In the genomic region with DNA sequence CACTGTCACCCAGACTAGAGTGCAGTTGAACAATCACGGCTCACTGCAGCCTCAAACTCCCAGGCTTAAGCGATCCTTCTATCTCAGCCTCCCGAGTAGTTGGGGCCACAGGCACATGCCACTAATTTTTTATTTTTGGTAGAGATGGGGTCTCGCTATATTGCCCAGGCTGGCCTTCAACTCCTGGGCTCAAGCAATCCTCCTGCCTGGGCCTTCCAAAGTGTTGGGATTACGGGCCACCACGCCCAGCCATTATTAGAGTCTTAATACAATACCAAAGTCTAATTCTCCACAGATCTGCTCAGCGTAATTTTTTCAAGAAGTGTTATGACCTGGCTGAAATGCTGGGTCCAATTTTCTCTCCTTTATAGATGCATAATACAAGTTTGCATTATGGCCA, we compare ENCODE assay signal across 2 cellular contexts.
TF ChIP-seq lines count a peak whose summit lies in the region.

No MANE protein-coding gene starts in this region.

TF ChIP-seq in A549, 52 proteins besides CTCF, POLR2A, EP300 and RAD21:
- TF ChIP-seq NR3C1 (IDR thresholded peaks at IDR 0.05): no peak

TF ChIP-seq in HepG2, 621 proteins besides CTCF, POLR2A, EP300 and RAD21:
- TF ChIP-seq HOMEZ (CRISPR knock-in tag; IDR thresholded peaks at IDR 0.05; ENCODE audit: low read depth): no peak
- peak; percentile 65 for TF ChIP-seq ZNF770 (CRISPR knock-in tag; IDR thresholded peaks at IDR 0.05)
- no peak for TF ChIP-seq ZBTB21 (CRISPR knock-in tag; IDR thresholded peaks at IDR 0.05)
- TF ChIP-seq ZNF678 (CRISPR knock-in tag; IDR thresholded peaks at IDR 0.05): no peak
- no peak for TF ChIP-seq NFKB2 (CRISPR knock-in tag; IDR thresholded peaks at IDR 0.05; ENCODE audit: borderline replicate concordance)
- no peak for TF ChIP-seq SMAD3 (CRISPR knock-in tag; IDR thresholded peaks at IDR 0.05)
- TF ChIP-seq ZNF121 (CRISPR knock-in tag; IDR thresholded peaks at IDR 0.05): peak; percentile 81
- TF ChIP-seq ZZZ3 (CRISPR knock-in tag; IDR thresholded peaks at IDR 0.05; ENCODE audit: borderline replicate concordance): no peak
- no peak for TF ChIP-seq NFYB (CRISPR knock-in tag; IDR thresholded peaks at IDR 0.05)
- no peak for TF ChIP-seq TCF7 (IDR thresholded peaks at IDR 0.05; ENCODE audit: low read depth)
- TF ChIP-seq MTERF4 (CRISPR knock-in tag; IDR thresholded peaks at IDR 0.05): no peak
- TF ChIP-seq ZNF292 (CRISPR knock-in tag; IDR thresholded peaks at IDR 0.05; ENCODE audit: borderline replicate concordance, low read depth): no peak
TF ChIP-seq in HepG2: peak in this region for 2.
